ENCODE assay signal across 13 cellular contexts in genomic region chr2:172110422-172110811, GRCh38. TPM values are rescaled to one million over a fixed set of nuclear protein-coding genes. Genes with fewer than 3 reads are reported as not detected.
"Had no signal": no experiment of that assay in that cellular context is flagged by ENCODE, and none has a peak within 500 bp of the region (broad histone marks: within the 10 kb centered on the region; RNA-seq: fewer than 3 reads in every experiment).

No MANE protein-coding gene starts in this region.

RNA-seq across cellular contexts. Expression of gene DLX2, which starts 7.7 kb away (rescaled TPM):
- total RNA-seq: left ventricle myocardium inferior; naive thymus-derived CD8-positive, alpha-beta T cell; omental fat pad; pancreas; right cardiac atrium; stomach; upper lobe of left lung; urinary bladder; vagina had no signal
- polyA plus RNA-seq: naive thymus-derived CD8-positive, alpha-beta T cell; pancreas; right cardiac atrium had no signal

RNA-seq across cellular contexts. Expression of gene DLX1, which starts 25.1 kb away (rescaled TPM):
- total RNA-seq: left ventricle myocardium inferior; lung; naive thymus-derived CD8-positive, alpha-beta T cell; testis; transverse colon; upper lobe of left lung; vagina had no signal
- polyA plus RNA-seq: immature natural killer cell; naive thymus-derived CD8-positive, alpha-beta T cell had no signal
